In the genomic region with DNA sequence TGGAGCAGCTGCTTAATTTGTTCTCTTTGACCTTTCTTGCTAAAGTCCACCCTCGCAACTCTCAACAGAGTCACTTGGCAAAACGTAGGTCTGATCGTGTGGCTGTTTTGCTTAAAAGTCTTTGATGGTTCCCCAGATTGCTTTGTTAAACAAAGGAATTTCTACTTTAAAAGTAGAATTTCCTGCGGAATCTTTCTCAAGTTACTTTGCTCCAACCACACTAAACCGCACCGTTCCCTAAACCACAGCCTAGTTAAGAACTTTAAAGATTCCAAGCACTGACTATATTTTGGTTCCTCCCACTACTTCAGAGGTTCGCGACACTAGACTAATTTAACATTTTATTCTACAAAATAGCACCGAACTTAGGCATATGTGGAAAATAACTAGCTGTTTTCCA, we compare ENCODE assay signal across 31 cellular contexts.
"Had no signal": no experiment of that assay in that cellular context is flagged by ENCODE, and none has a peak within 500 bp of the region (broad histone marks: within the 10 kb centered on the region; RNA-seq: fewer than 3 reads in every experiment).

No MANE protein-coding gene starts in this region.

- DNase-seq: activated CD4-positive, alpha-beta T cell treated with anti-CD3 and anti-CD28 coated beads for 4 hours; activated CD4-positive, alpha-beta T cell treated with anti-CD3 and anti-CD28 coated beads, Interleukin-2, amount 50 U/mL, for 4 hours; activated CD4-positive, CD25-positive, alpha-beta regulatory T cell; activated naive CD4-positive, alpha-beta T cell; activated T-cell treated with anti-CD3 and anti-CD28 coated beads for 4 hours; activated T-cell treated with anti-CD3 and anti-CD28 coated beads, Interleukin-2, amount 50 U/mL, for 72 hours; anterior cingulate cortex; cerebellar nuclear complex; colonic mucosa; effector CD8-positive, alpha-beta T cell; gastrocnemius medialis; hippocampal formation; lower lobe of right lung; mesenchymal stem cell; mucosa of descending colon; nucleus accumbens; psoas muscle; stimulated activated CD4-positive, alpha-beta T cell treated with anti-CD3 and anti-CD28 coated beads, Interleukin-2, amount 100 ng/mL, for 48 hours; T-cell; thyroid gland; upper lobe of right lung had no signal

- FAIRE-seq: endometrium had no signal

- H3K9me3 ChIP-seq: colonic mucosa, gastrocnemius medialis, lower lobe of right lung, psoas muscle, right atrium auricular region, thyroid gland, upper lobe of right lung had no signal

- ATAC-seq: activated naive CD4-positive, alpha-beta T cell treated with anti-CD3 and anti-CD28 coated beads, Interleukin-2, amount 50 U/mL, for 72 hours; activated T-cell treated with anti-CD3 and anti-CD28 coated beads, Interleukin-2, amount 50 U/mL, for 72 hours; gastrocnemius medialis; lower lobe of right lung; mucosa of descending colon; psoas muscle; T-cell; upper lobe of right lung had no signal

- H3K27ac Mint-ChIP-seq: activated naive CD4-positive, alpha-beta T cell treated with anti-CD3 and anti-CD28 coated beads, Interleukin-2, amount 50 U/mL, for 72 hours; activated T-cell treated with anti-CD3 and anti-CD28 coated beads, Interleukin-2, amount 50 U/mL, for 72 hours; brain; nephron; stimulated activated naive CD8-positive, alpha-beta T cell treated with anti-CD3 and anti-CD28 coated beads, Interleukin-15, Interleukin-2, amounts not matched to agents 100 ng/mL and 50 ng/mL, for 24 hours; T-cell; T-helper 2 cell treated with Interferon-gamma antibody and Interleukin-4, amounts not matched to agents 5 μg/mL and 100 μg/mL, for 36 hours had no signal

- H3K4me1 ChIP-seq: colonic mucosa, gastrocnemius medialis, lower lobe of right lung, psoas muscle, right atrium auricular region, thyroid gland, upper lobe of right lung had no signal

- H3K4me3 ChIP-seq: cardiac muscle cell, colonic mucosa, gastrocnemius medialis, lower lobe of right lung, mucosa of descending colon, psoas muscle, right atrium auricular region, thyroid gland, upper lobe of right lung had no signal

- H3K4me1 Mint-ChIP-seq: T-cell had no signal

- H3K9ac ChIP-seq: parathyroid adenoma had no signal

- H3K36me3 Mint-ChIP-seq: activated naive CD4-positive, alpha-beta T cell treated with anti-CD3 and anti-CD28 coated beads, Interleukin-2, amount 50 U/mL, for 72 hours had no signal

- H3K4me3 Mint-ChIP-seq: activated T-cell treated with anti-CD3 and anti-CD28 coated beads, Interleukin-2, amount 50 U/mL, for 72 hours; brain; nephron; stimulated activated naive CD8-positive, alpha-beta T cell treated with anti-CD3 and anti-CD28 coated beads, Interleukin-15, Interleukin-2, amounts not matched to agents 100 ng/mL and 50 ng/mL, for 24 hours; T-cell; T-helper 2 cell treated with Interferon-gamma antibody and Interleukin-4, amounts not matched to agents 5 μg/mL and 100 μg/mL, for 36 hours had no signal

- H3K9me3 Mint-ChIP-seq: activated naive CD4-positive, alpha-beta T cell treated with anti-CD3 and anti-CD28 coated beads, Interleukin-2, amount 50 U/mL, for 72 hours; activated T-cell treated with anti-CD3 and anti-CD28 coated beads, Interleukin-2, amount 50 U/mL, for 72 hours; nephron; stimulated activated naive CD8-positive, alpha-beta T cell treated with anti-CD3 and anti-CD28 coated beads, Interleukin-15, Interleukin-2, amounts not matched to agents 100 ng/mL and 50 ng/mL, for 24 hours; T-cell; T-helper 2 cell treated with Interferon-gamma antibody and Interleukin-4, amounts not matched to agents 5 μg/mL and 100 μg/mL, for 36 hours had no signal

- H3K27ac ChIP-seq: cardiac muscle cell, colonic mucosa, epithelial cell of prostate, gastrocnemius medialis, lower lobe of right lung, parathyroid adenoma, psoas muscle, right atrium auricular region, thyroid gland, upper lobe of right lung had no signal

- H3K27me3 ChIP-seq: cardiac muscle cell, colonic mucosa, gastrocnemius medialis, right atrium auricular region, thyroid gland, upper lobe of right lung had no signal

- H3K27me3 Mint-ChIP-seq: brain; stimulated activated naive CD8-positive, alpha-beta T cell treated with anti-CD3 and anti-CD28 coated beads, Interleukin-15, Interleukin-2, amounts not matched to agents 100 ng/mL and 50 ng/mL, for 24 hours; T-cell had no signal

- H3K36me3 ChIP-seq: cardiac muscle cell, colonic mucosa, gastrocnemius medialis, lower lobe of right lung, right atrium auricular region, thyroid gland, upper lobe of right lung had no signal

- H2AFZ ChIP-seq: parathyroid adenoma had no signal
